34 cellular contexts compared by ENCODE assay signal in genomic region chr1:54169068-54169467, GRCh38. TPM values are rescaled to one million over a fixed set of nuclear protein-coding genes. Genes with fewer than 3 reads are reported as not detected.
"Had no signal": no experiment of that assay in that cellular context is flagged by ENCODE, and none has a peak within 500 bp of the region (broad histone marks: within the 10 kb centered on the region; RNA-seq: fewer than 3 reads in every experiment).

No MANE protein-coding gene starts in this region.

- H3K9me3 Mint-ChIP-seq: activated B cell treated with CpG ODN at 0.5 μM for 24 hours; activated CD4-positive, alpha-beta memory T cell treated with anti-CD3 and anti-CD28 coated beads, Interleukin-2, amount 10 ng/mL, durations not matched to agents 7 days and 5 days; activated CD4-positive, alpha-beta T cell treated with anti-CD3 and anti-CD28 coated beads, Interleukin-2, amount 10 ng/mL, durations not matched to agents 7 days and 5 days; activated naive CD4-positive, alpha-beta T cell treated with anti-CD3 and anti-CD28 coated beads, Interleukin-2, amount 10 ng/mL, durations not matched to agents 7 days and 5 days; activated naive CD4-positive, alpha-beta T cell treated with anti-CD3 and anti-CD28 coated beads, Interleukin-2, amount 50 U/mL, for 24 hours; activated naive CD8-positive, alpha-beta T cell treated with anti-CD3 and anti-CD28 coated beads for 36 hours; activated T-cell treated with anti-CD3 and anti-CD28 coated beads, Interleukin-2, amount 50 U/mL, for 24 hours; activated T-helper 2 cell treated with anti-CD3 and anti-CD28 coated beads, Interferon-gamma antibody, Interleukin-2, Interleukin-4, amounts not matched to agents 10 μg/mL and 5 μg/mL and 100 μg/mL, durations not matched to agents 14 hours and 24 hours and 36 hours; central memory CD8-positive, alpha-beta T cell; T-helper 1 cell treated with Interleukin-12 subunit alpha and Interleukin-12 subunit beta and Interleukin-4 antibody, amounts not matched to agents 30 μg/mL and 1 μg/mL, for 36 hours; T-helper 2 cell treated with Interferon-gamma antibody and Interleukin-4, amounts not matched to agents 5 μg/mL and 100 μg/mL, for 36 hours had no signal

- H3K27me3 Mint-ChIP-seq: activated B cell treated with CpG ODN at 0.5 μM for 24 hours; activated CD4-positive, alpha-beta memory T cell treated with anti-CD3 and anti-CD28 coated beads, Interleukin-2, amount 10 ng/mL, durations not matched to agents 7 days and 5 days; activated CD4-positive, alpha-beta T cell treated with anti-CD3 and anti-CD28 coated beads, Interleukin-2, amount 10 ng/mL, durations not matched to agents 7 days and 5 days; activated CD8-positive, alpha-beta memory T cell treated with anti-CD3 and anti-CD28 coated beads, Interleukin-2, amount 10 ng/mL, durations not matched to agents 7 days and 5 days; activated naive CD4-positive, alpha-beta T cell treated with anti-CD3 and anti-CD28 coated beads, Interleukin-2, amount 10 ng/mL, durations not matched to agents 7 days and 5 days; activated naive CD4-positive, alpha-beta T cell treated with anti-CD3 and anti-CD28 coated beads, Interleukin-2, amount 50 U/mL, for 24 hours; activated naive CD8-positive, alpha-beta T cell treated with anti-CD3 and anti-CD28 coated beads for 36 hours; activated T-cell treated with anti-CD3 and anti-CD28 coated beads, Interleukin-2, amount 50 U/mL, for 24 hours; central memory CD8-positive, alpha-beta T cell had no signal

- ATAC-seq: activated CD8-positive, alpha-beta memory T cell treated with anti-CD3 and anti-CD28 coated beads, Interleukin-2, amount 10 ng/mL, durations not matched to agents 7 days and 5 days; activated CD8-positive, alpha-beta T cell treated with anti-CD3 and anti-CD28 coated beads, Interleukin-2, amount 10 ng/mL, durations not matched to agents 7 days and 5 days had no signal

- H3K4me1 ChIP-seq: ascending aorta had no signal

- H3K27me3 ChIP-seq: ascending aorta, cardiac muscle cell had no signal

- H3K36me3 ChIP-seq: cardiac muscle cell had no signal

- DNase-seq: activated B cell treated with CpG ODN at 0.5 μM for 24 hours; activated CD4-positive, alpha-beta memory T cell treated with anti-CD3 and anti-CD28 coated beads, Interleukin-2, amount 10 ng/mL, durations not matched to agents 7 days and 5 days; activated CD4-positive, alpha-beta T cell treated with anti-CD3 and anti-CD28 coated beads for 48 hours; activated CD4-positive, alpha-beta T cell treated with anti-CD3 and anti-CD28 coated beads, Interleukin-2, amount 10 ng/mL, durations not matched to agents 7 days and 5 days; activated CD4-positive, alpha-beta T cell treated with anti-CD3 and anti-CD28 coated beads, Interleukin-2, amount 50 U/mL, for 48 hours; activated CD4-positive, CD25-positive, alpha-beta regulatory T cell treated with anti-CD3 and anti-CD28 coated beads, Interleukin-2, amount 50 U/mL, for 72 hours; activated CD8-positive, alpha-beta memory T cell treated with anti-CD3 and anti-CD28 coated beads for 24 hours; activated CD8-positive, alpha-beta memory T cell treated with anti-CD3 and anti-CD28 coated beads, Interleukin-2, amount 10 ng/mL, durations not matched to agents 7 days and 5 days; activated CD8-positive, alpha-beta memory T cell treated with anti-CD3 and anti-CD28 coated beads, Interleukin-2, amount 50 U/mL, for 48 hours; activated CD8-positive, alpha-beta T cell treated with anti-CD3 and anti-CD28 coated beads, Interleukin-2, amount 10 ng/mL, durations not matched to agents 7 days and 5 days; activated effector memory CD4-positive, alpha-beta T cell treated with Interleukin-2 at 50 U/mL for 16 hours; activated gamma-delta T cell; activated naive CD4-positive, alpha-beta T cell treated with anti-CD3 and anti-CD28 coated beads, Interleukin-2, amount 10 ng/mL, durations not matched to agents 7 days and 5 days; activated naive CD4-positive, alpha-beta T cell treated with Interleukin-2 at 50 U/mL for 16 hours; activated naive CD8-positive, alpha-beta T cell treated with anti-CD3 and anti-CD28 coated beads for 36 hours; activated T-cell treated with anti-CD3 and anti-CD28 coated beads, Interleukin-2, amount 50 U/mL, for 24 hours; activated T-cell treated with anti-CD3 and anti-CD28 coated beads, Interleukin-2, amount 50 U/mL, for 48 hours; amygdala; anterior cingulate cortex; caudate nucleus; cerebellar nuclear complex; T-helper 1 cell; T-helper 2 cell; T-helper 9 cell had no signal

- H3K4me3 ChIP-seq: ascending aorta, cardiac muscle cell had no signal

- H3K36me3 Mint-ChIP-seq: activated CD8-positive, alpha-beta memory T cell treated with anti-CD3 and anti-CD28 coated beads, Interleukin-2, amount 10 ng/mL, durations not matched to agents 7 days and 5 days; activated naive CD4-positive, alpha-beta T cell treated with anti-CD3 and anti-CD28 coated beads, Interleukin-2, amount 10 ng/mL, durations not matched to agents 7 days and 5 days; activated naive CD4-positive, alpha-beta T cell treated with anti-CD3 and anti-CD28 coated beads, Interleukin-2, amount 50 U/mL, for 24 hours; activated naive CD8-positive, alpha-beta T cell treated with anti-CD3 and anti-CD28 coated beads for 36 hours; brain had no signal

- H3K27ac ChIP-seq: ascending aorta, cardiac muscle cell, VCaP had no signal

- H3K9me3 ChIP-seq: ascending aorta had no signal

- H3K4me1 Mint-ChIP-seq: activated B cell treated with CpG ODN at 0.5 μM for 24 hours; central memory CD8-positive, alpha-beta T cell had no signal

- H3K4me3 Mint-ChIP-seq: activated B cell treated with CpG ODN at 0.5 μM for 24 hours; activated CD4-positive, alpha-beta memory T cell treated with anti-CD3 and anti-CD28 coated beads, Interleukin-2, amount 10 ng/mL, durations not matched to agents 7 days and 5 days; activated CD4-positive, alpha-beta T cell treated with anti-CD3 and anti-CD28 coated beads, Interleukin-2, amount 10 ng/mL, durations not matched to agents 7 days and 5 days; activated CD8-positive, alpha-beta memory T cell treated with anti-CD3 and anti-CD28 coated beads, Interleukin-2, amount 10 ng/mL, durations not matched to agents 7 days and 5 days; activated CD8-positive, alpha-beta T cell treated with anti-CD3 and anti-CD28 coated beads, Interleukin-2, amount 10 ng/mL, durations not matched to agents 7 days and 5 days; activated naive CD4-positive, alpha-beta T cell treated with anti-CD3 and anti-CD28 coated beads, Interleukin-2, amount 10 ng/mL, durations not matched to agents 7 days and 5 days; activated naive CD4-positive, alpha-beta T cell treated with anti-CD3 and anti-CD28 coated beads, Interleukin-2, amount 50 U/mL, for 24 hours; activated naive CD8-positive, alpha-beta T cell treated with anti-CD3 and anti-CD28 coated beads for 36 hours; activated T-cell treated with anti-CD3 and anti-CD28 coated beads, Interleukin-2, amount 50 U/mL, for 24 hours; brain; central memory CD8-positive, alpha-beta T cell; T-helper 1 cell treated with Interleukin-12 subunit alpha and Interleukin-12 subunit beta and Interleukin-4 antibody, amounts not matched to agents 30 μg/mL and 1 μg/mL, for 36 hours; T-helper 2 cell treated with Interferon-gamma antibody and Interleukin-4, amounts not matched to agents 5 μg/mL and 100 μg/mL, for 36 hours had no signal

- H3K27ac Mint-ChIP-seq: activated B cell treated with CpG ODN at 0.5 μM for 24 hours; activated CD4-positive, alpha-beta memory T cell treated with anti-CD3 and anti-CD28 coated beads, Interleukin-2, amount 10 ng/mL, durations not matched to agents 7 days and 5 days; activated CD4-positive, alpha-beta T cell treated with anti-CD3 and anti-CD28 coated beads, Interleukin-2, amount 10 ng/mL, durations not matched to agents 7 days and 5 days; activated CD8-positive, alpha-beta memory T cell treated with anti-CD3 and anti-CD28 coated beads, Interleukin-2, amount 10 ng/mL, durations not matched to agents 7 days and 5 days; activated CD8-positive, alpha-beta T cell treated with anti-CD3 and anti-CD28 coated beads, Interleukin-2, amount 10 ng/mL, durations not matched to agents 7 days and 5 days; activated naive CD4-positive, alpha-beta T cell treated with anti-CD3 and anti-CD28 coated beads, Interleukin-2, amount 10 ng/mL, durations not matched to agents 7 days and 5 days; activated naive CD4-positive, alpha-beta T cell treated with anti-CD3 and anti-CD28 coated beads, Interleukin-2, amount 50 U/mL, for 24 hours; activated naive CD8-positive, alpha-beta T cell treated with anti-CD3 and anti-CD28 coated beads for 36 hours; activated T-cell treated with anti-CD3 and anti-CD28 coated beads, Interleukin-2, amount 50 U/mL, for 24 hours; activated T-helper 2 cell treated with anti-CD3 and anti-CD28 coated beads, Interferon-gamma antibody, Interleukin-2, Interleukin-4, amounts not matched to agents 10 μg/mL and 5 μg/mL and 100 μg/mL, durations not matched to agents 14 hours and 24 hours and 36 hours; brain; T-helper 1 cell treated with Interleukin-12 subunit alpha and Interleukin-12 subunit beta and Interleukin-4 antibody, amounts not matched to agents 30 μg/mL and 1 μg/mL, for 36 hours; T-helper 2 cell treated with Interferon-gamma antibody and Interleukin-4, amounts not matched to agents 5 μg/mL and 100 μg/mL, for 36 hours had no signal

RNA-seq across cellular contexts. Expression of gene CDCP2, which starts 16.3 kb away (rescaled TPM):
- total RNA-seq: activated B cell treated with CpG ODN at 0.5 μM for 24 hours; activated CD4-positive, alpha-beta memory T cell treated with anti-CD3 and anti-CD28 coated beads, Interleukin-2, amount 10 ng/mL, durations not matched to agents 7 days and 5 days; activated CD4-positive, alpha-beta T cell treated with anti-CD3 and anti-CD28 coated beads, Interleukin-2, amount 10 ng/mL, durations not matched to agents 7 days and 5 days; activated naive CD8-positive, alpha-beta T cell treated with anti-CD3 and anti-CD28 coated beads for 36 hours; activated T-helper 2 cell treated with anti-CD3 and anti-CD28 coated beads, Interferon-gamma antibody, Interleukin-2, Interleukin-4, amounts not matched to agents 10 μg/mL and 5 μg/mL and 100 μg/mL, durations not matched to agents 14 hours and 24 hours and 36 hours; ascending aorta; bronchial epithelial cell had no signal
- polyA plus RNA-seq: cardiac muscle cell had no signal
